In genomic region chr5:147782053-147783028, GRCh38 we compare ENCODE assay signal across 8 cellular contexts. TPM values are rescaled to one million over a fixed set of nuclear protein-coding genes. Genes with fewer than 3 reads are reported as not detected.
DNase-seq lines count a peak whose midpoint lies in the region; TF ChIP-seq lines count a peak whose summit lies in the region.

TSS of gene JAKMIP2 (minus strand) at chr5:147782728. CDS start at chr5:147671806, 110,922 bp downstream.

- H4K20me1 ChIP-seq in smooth muscle cell (ENCODE audit: low read depth), result no peaks in the 10 kb centered on the region

- no peaks in the 10 kb centered on the region for H3K36me3 Mint-ChIP-seq in T-helper 2 cell treated with Interferon-gamma antibody and Interleukin-4, amounts not matched to agents 5 μg/mL and 100 μg/mL, for 36 hours (ENCODE audit: low read depth)

- H3K27ac Mint-ChIP-seq in T-helper 2 cell treated with Interferon-gamma antibody and Interleukin-4, amounts not matched to agents 5 μg/mL and 100 μg/mL, for 36 hours, result peak within 1 kb of the TSS; percentile 96

- H3K4me1 Mint-ChIP-seq in T-helper 2 cell treated with Interferon-gamma antibody and Interleukin-4, amounts not matched to agents 5 μg/mL and 100 μg/mL, for 36 hours (ENCODE audit: low read depth), result peaks cover 24% of the 10 kb centered on the region

- peak; percentile 77 for DNase-seq in DMS79 treated with DMSO at 0.1 percent for 48 hours (lab: John Stamatoyannopoulos, UW)
- DNase-seq in HAP-1 (ENCODE audit: low spot score in 2 of 2), result peak; percentile 66 to 89
- peak; percentile 90 for DNase-seq in NCI-H1436 treated with DMSO at 0.1 percent for 48 hours (lab: John Stamatoyannopoulos, UW)
- peak; percentile 85 for DNase-seq in T-helper 2 cell treated with Interferon-gamma antibody and Interleukin-4, amounts not matched to agents 5 μg/mL and 100 μg/mL, for 36 hours (ENCODE audit: low spot score)
- peak; percentile 98 for DNase-seq in astrocyte of the hippocampus (ENCODE audit: low read depth, low spot score)
- DNase-seq in smooth muscle cell (lab: John Stamatoyannopoulos, UW; ENCODE audit: unreplicated experiment), result peak; percentile 11
- no peak for DNase-seq in GDM1 (lab: John Stamatoyannopoulos, UW)

- TF ChIP-seq CTCF in smooth muscle cell (IDR thresholded peaks at IDR 0.05; ENCODE audit: borderline replicate concordance, insufficient read depth, poor library complexity, severe bottlenecking), result no peak

- H3K4me1 ChIP-seq in HAP-1 (no peaks in the 10 kb centered on the region), smooth muscle cell (ENCODE audit: low read depth) (peaks cover 28% of the 10 kb centered on the region)

- WGBS in smooth muscle cell (ENCODE audit: low lambda C conversion rate), result 2% methylated on average over 19 of the region's 19 CpGs

- H3K27me3 ChIP-seq in HAP-1 (ENCODE audit: low read depth), result 0 out of 2 replicates have a peak, but pooled peaks cover 3% of the 10 kb centered on the region
- no peaks in the 10 kb centered on the region for H3K27me3 ChIP-seq in smooth muscle cell (ENCODE audit: low read depth)

- no peaks in the 10 kb centered on the region for H3K9me3 ChIP-seq in HAP-1
- no peaks in the 10 kb centered on the region for H3K9me3 ChIP-seq in smooth muscle cell (replicated peaks; ENCODE audit: low read depth)

- H3K36me3 ChIP-seq in HAP-1 (replicated peaks) (no peaks in the 10 kb centered on the region), smooth muscle cell (ENCODE audit: low read depth) (no peaks in the 10 kb centered on the region)

- in situ Hi-C loops in HAP-1 (cut with MboI; ENCODE audit: low sequenced_read_pairs), result no loop called here

- H3K4me3 Mint-ChIP-seq in T-helper 2 cell treated with Interferon-gamma antibody and Interleukin-4, amounts not matched to agents 5 μg/mL and 100 μg/mL, for 36 hours, result peak within 1 kb of the TSS; percentile 92

- H3K79me2 ChIP-seq in smooth muscle cell (ENCODE audit: low read depth), result peaks cover 9% of the 10 kb centered on the region

- H3K4me3 ChIP-seq in HAP-1 (no peak within 1 kb of the TSS), iPS-11a (ENCODE audit: low read depth, low read length) (peak within 1 kb of the TSS; percentile 84), smooth muscle cell (peak within 1 kb of the TSS; percentile 53)

- H3K9ac ChIP-seq in smooth muscle cell (ENCODE audit: low read depth), result no peak within 1 kb of the TSS

- peaks cover 4% of the 10 kb centered on the region for H3F3A ChIP-seq in smooth muscle cell (ENCODE audit: low read depth)

- H3K27me3 Mint-ChIP-seq in T-helper 2 cell treated with Interferon-gamma antibody and Interleukin-4, amounts not matched to agents 5 μg/mL and 100 μg/mL, for 36 hours (ENCODE audit: low read depth), result peaks cover 12% of the 10 kb centered on the region

- peak within 1 kb of the TSS; percentile 96 for H2AFZ ChIP-seq in smooth muscle cell (ENCODE audit: low read depth)

- peak within 1 kb of the TSS; percentile 87 for H3K4me2 ChIP-seq in smooth muscle cell

- peaks cover under 1% of the 10 kb centered on the region for H3K9me3 Mint-ChIP-seq in T-helper 2 cell treated with Interferon-gamma antibody and Interleukin-4, amounts not matched to agents 5 μg/mL and 100 μg/mL, for 36 hours

- H3K27ac ChIP-seq in smooth muscle cell (ENCODE audit: low read depth), result no peak within 1 kb of the TSS

RNA-seq across cellular contexts. Expression of gene JAKMIP2, which starts in this region (rescaled TPM):
- total RNA-seq in smooth muscle cell, result 6.6 and 7.6 TPM in 2 replicates
- polyA plus RNA-seq in smooth muscle cell, result 2.9 and 4.1 TPM in 2 replicates
